Comparison of ENCODE assay signal across 8 cellular contexts in genomic region chr20:34390769-34391447, GRCh38. TPM values are rescaled to one million over a fixed set of nuclear protein-coding genes. Genes with fewer than 3 reads are reported as not detected.
DNase-seq lines count a peak whose midpoint lies in the region; ATAC-seq, FAIRE-seq and TF ChIP-seq lines count a peak whose summit lies in the region.

No MANE protein-coding gene starts in this region.

- H3K27me3 ChIP-seq in A673 (replicated peaks; ENCODE audit: insufficient read depth, low read depth, low read length, poor library complexity), result no peaks in the 10 kb centered on the region
- no peaks in the 10 kb centered on the region for H3K27me3 ChIP-seq in left lung
- no peaks in the 10 kb centered on the region for H3K27me3 ChIP-seq in stomach

- H3K4me1 Mint-ChIP-seq in activated T-cell treated with anti-CD3 and anti-CD28 coated beads, Interleukin-2, amount 50 U/mL, for 72 hours (ENCODE audit: low read depth), result peaks cover 34% of the 10 kb centered on the region

- DNase-seq in A673 (ENCODE audit: low spot score) (peak; percentile 44), HTR-8/SVneo (ENCODE audit: insufficient read length, low spot score) (peak; percentile 57), left lung (peak in 1 of 2 donors; percentile 51), stomach (peak; percentile 63), cerebellar cortex (ENCODE audit: low spot score) (no peak)
- DNase-seq in activated T-cell treated with anti-CD3 and anti-CD28 coated beads, Interleukin-2, amount 50 U/mL, for 72 hours, result peak; percentile 51 to 55

- 30 to 40% (median 32%) methylated on average over 13 of the region's 13 CpGs for WGBS in stomach, 5 donors

- no TSS peak for BruUV-seq in A673 (replicated peaks; lab: Mats Ljungman, UMichigan)

- H3K4me1 ChIP-seq in A673 (ENCODE audit: insufficient read depth, low read length, poor library complexity, severe bottlenecking) (peaks cover 26% of the 10 kb centered on the region), left lung (peaks cover 4 to 39% of the 10 kb centered on the region in 2 donors), stomach (peaks cover 14 to 58% (median 37%) of the 10 kb centered on the region in 4 donors)

- peak overlapping the region; percentile 8 for H3K27ac Mint-ChIP-seq in activated T-cell treated with anti-CD3 and anti-CD28 coated beads, Interleukin-2, amount 50 U/mL, for 72 hours

- peaks cover 4 to 11% of the 10 kb centered on the region in 2 donors for H3K36me3 Mint-ChIP-seq in activated T-cell treated with anti-CD3 and anti-CD28 coated beads, Interleukin-2, amount 50 U/mL, for 72 hours (ENCODE audit: insufficient read depth in 2 of 2)

- H3K27ac ChIP-seq in A673 (ENCODE audit: low read depth, low read length, poor library complexity, severe bottlenecking) (no peak overlapping the region), left lung (peak overlapping the region in 1 of 2 donors; percentile 2), stomach (peak overlapping the region in 3 of 5 donors; percentile 24 to 43 (median 35))

- intact Hi-C loops in A673 (cut with micrococcal nuclease; ENCODE audit: unreplicated experiment) (no loop called here), left lung (cut with DNase I) (no loop called here), stomach (cut with DNase I; ENCODE audit: low total_unique reads) (no loop called here)

- no peaks in the 10 kb centered on the region for H3K27me3 Mint-ChIP-seq in activated T-cell treated with anti-CD3 and anti-CD28 coated beads, Interleukin-2, amount 50 U/mL, for 72 hours (ENCODE audit: low read depth)

- TF ChIP-seq CTCF in A673 (conservative IDR thresholded peaks at IDR 0.05; ENCODE audit: low read depth, low read length), result no peak
- TF ChIP-seq CTCF in left lung (IDR thresholded peaks at IDR 0.05), result no peak
- TF ChIP-seq CTCF in stomach (IDR thresholded peaks at IDR 0.05), result no peak

- FAIRE-seq in HTR-8/SVneo (lab: Jason Lieb, UNC), result peak; percentile 57

- POLR2A ChIA-PET in A673 (lab: Charles Lee; ENCODE audit: low non-redundant PET), result interaction anchor here (0.7 kb wide), 1 partner anchor 36 kb away, joined by 24 read pairs; no protein-coding TSS in a partner anchor

- H3K36me3 ChIP-seq in A673 (ENCODE audit: insufficient read depth, low read length, poor library complexity, severe bottlenecking) (peaks cover 16% of the 10 kb centered on the region), left lung (peaks cover 0 to 47% of the 10 kb centered on the region in 2 donors), stomach (peaks cover 7 to 33% (median 32%) of the 10 kb centered on the region in 4 donors)

- no peaks in the 10 kb centered on the region for H3K9me3 ChIP-seq in A673 (ENCODE audit: low read depth, low read length, poor library complexity, severe bottlenecking)
- no peaks in the 10 kb centered on the region for H3K9me3 ChIP-seq in left lung
- no peaks in the 10 kb centered on the region for H3K9me3 ChIP-seq in stomach

- H3K4me3 ChIP-seq in A673 (ENCODE audit: low read depth, low read length, poor library complexity, severe bottlenecking) (no peak overlapping the region), left lung (no peak overlapping the region), stomach (no peak overlapping the region)

- no peak for TF ChIP-seq EP300 in stomach (IDR thresholded peaks at IDR 0.05)

- CTCF ChIA-PET in A673 (lab: Charles Lee), result no interaction called here

- TF ChIP-seq POLR2A in stomach (IDR thresholded peaks at IDR 0.05), result no peak

- ATAC-seq in activated T-cell treated with anti-CD3 and anti-CD28 coated beads, Interleukin-2, amount 50 U/mL, for 72 hours (replicated peaks in 1 of 2), result peak; percentile 64 to 84
- peak; percentile 85 for ATAC-seq in left lung
- no peak for ATAC-seq in GM18498 (IDR thresholded peaks at IDR 0.05; ENCODE audit: unreplicated experiment)
- ATAC-seq in HG02763 (IDR thresholded peaks at IDR 0.05; ENCODE audit: unreplicated experiment), result no peak

- H3K4me3 Mint-ChIP-seq in activated T-cell treated with anti-CD3 and anti-CD28 coated beads, Interleukin-2, amount 50 U/mL, for 72 hours, result peak overlapping the region; percentile 9 to 40

- no peaks in the 10 kb centered on the region for H3K9me3 Mint-ChIP-seq in activated T-cell treated with anti-CD3 and anti-CD28 coated beads, Interleukin-2, amount 50 U/mL, for 72 hours

RNA-seq across cellular contexts. Expression of gene ITCH, which starts 27.8 kb away (rescaled TPM):
- total RNA-seq in A673 (2021) (56.2 and 57.7 TPM in 2 replicates), left lung (10 to 100 TPM; 52.9 to 59.6 TPM), stomach (100 to 1,000 TPM in 1 of 5 donors, 10 to 100 TPM in 4; 25.8 to 138 (median 56.2) TPM)
- total RNA-seq in activated T-cell treated with anti-CD3 and anti-CD28 coated beads, Interleukin-2, amount 50 U/mL, for 72 hours, result 10 to 100 TPM; 66.5 to 72.1 TPM
- polyA plus RNA-seq in stomach, result 10 to 100 TPM in 2 of 3 donors, 1 to 10 TPM in 1; 7.2 to 17.0 (median 10.8) TPM

Comparison
In these comparisons a context has a peak if more than half of its experiments do, and no peak if none do; other contexts are left out.
1. ATAC-seq: peak in activated T-cell treated with anti-CD3 and anti-CD28 coated beads, Interleukin-2, amount 50 U/mL, for 72 hours (2 of 2) and left lung (single experiment); none in GM18498 (single experiment) and HG02763 (single experiment).